In the genomic region with DNA sequence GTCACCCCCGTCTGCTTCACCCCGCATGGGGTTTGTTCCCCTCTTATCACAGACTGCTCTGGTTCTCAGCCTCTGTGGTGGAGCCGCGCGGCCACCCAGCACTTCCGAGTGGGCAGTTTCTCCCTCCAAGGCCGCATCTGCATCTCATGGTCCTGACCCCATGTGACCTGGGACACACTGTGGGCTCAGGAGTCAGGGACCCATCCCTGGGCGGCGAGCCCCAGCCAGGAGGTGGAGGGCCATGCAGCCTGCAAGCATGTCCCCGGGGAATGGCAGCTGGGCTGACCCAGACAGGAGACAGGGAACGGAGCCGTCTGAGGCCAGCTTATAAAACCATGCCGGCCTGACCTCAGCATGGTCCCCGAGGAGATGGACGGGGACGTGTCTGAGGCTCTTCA, we compare ENCODE assay signal across 1 cellular context.
TF ChIP-seq lines count a peak whose summit lies in the region.

No MANE protein-coding gene starts in this region.

TF ChIP-seq in IMR-90, 13 proteins besides CTCF, POLR2A, EP300 and RAD21:
- TF ChIP-seq MAZ (IDR thresholded peaks at IDR 0.05; ENCODE audit: borderline replicate concordance, low read depth, low read length) (no peak), NFE2L2 (IDR thresholded peaks at IDR 0.05; ENCODE audit: low read depth, low read length) (no peak), RCOR1 (IDR thresholded peaks at IDR 0.05; ENCODE audit: insufficient replicate concordance, low read length) (no peak)
